Comparison of ENCODE assay signal across 11 cellular contexts in genomic region chr11:19394525-19395016, GRCh38.
A peak's percentile ranks its signal among the peaks of the same experiment; 100 is the strongest.
DNase-seq lines count a peak whose midpoint lies in the region; ATAC-seq and TF ChIP-seq lines count a peak whose summit lies in the region.
"Had no signal": no experiment of that assay in that cellular context is flagged by ENCODE, and none has a peak within 500 bp of the region (broad histone marks: within the 10 kb centered on the region; RNA-seq: fewer than 3 reads in every experiment).

No MANE protein-coding gene starts in this region.

- H3K4me1 ChIP-seq in IMR-90 (ENCODE audit: control insufficient read depth, insufficient read depth, low read length) (peaks cover 25% of the 10 kb centered on the region), smooth muscle cell (ENCODE audit: low read depth) (no peaks in the 10 kb centered on the region)

- no peak overlapping the region for H2AK9ac ChIP-seq in IMR-90 (replicated peaks; ENCODE audit: low read depth, low read length, poor library complexity)

- H3K79me1 ChIP-seq in IMR-90 (ENCODE audit: low read depth in 1 of 2, low read length in 2 of 2), result no peaks in the 10 kb centered on the region

- H2AK5ac ChIP-seq in IMR-90 (ENCODE audit: low read depth, low read length), result peak overlapping the region; percentile 16; the same call in 1 of the 2 replicates

- peak overlapping the region; percentile 52; the same call in 1 of the 2 replicates for H2BK20ac ChIP-seq in IMR-90 (ENCODE audit: low read depth, low read length)

- H4K5ac ChIP-seq in IMR-90 (ENCODE audit: low read depth, low read length), result no peak overlapping the region; the same call in 1 of the 2 replicates

- H3K23ac ChIP-seq in IMR-90 (ENCODE audit: low read depth, low read length), result peak overlapping the region; percentile 3; the same call in 1 of the 2 replicates

- H3K9ac ChIP-seq in IMR-90 (ENCODE audit: low read depth, low read length) (no peak overlapping the region), smooth muscle cell (ENCODE audit: low read depth) (no peak overlapping the region)

- CTCF ChIA-PET in IMR-90 (lab: Yijun Ruan, JAX), result no interaction called here

- WGBS in IMR-90 (ENCODE audit: extremely low coverage in 2 of 2, insufficient read length in 1 of 2), 2 experiments, result 100% methylated on average over 2 of the region's 5 CpGs; no CpG with 5 or more reads in 1 of the 2 experiments
- WGBS in smooth muscle cell (ENCODE audit: low lambda C conversion rate), result 65% methylated on average over 5 of the region's 5 CpGs

- peak overlapping the region; percentile 42; the same call in 1 of the 2 replicates for H3K18ac ChIP-seq in IMR-90 (ENCODE audit: low read depth, low read length)

- ATAC-seq in GM19043 (IDR thresholded peaks at IDR 0.05; ENCODE audit: low read depth, unreplicated experiment) (peak; percentile 40), HG02623 (IDR thresholded peaks at IDR 0.05; ENCODE audit: unreplicated experiment) (peak; percentile 82), IMR-90 (ENCODE audit: low read depth) (no peak), T-helper 17 cell (no peak)

- in situ Hi-C loops in IMR-90 (cut with MboI; ENCODE audit: low sequenced_read_pairs), result no loop called here

- H3K79me2 ChIP-seq in smooth muscle cell (ENCODE audit: low read depth), result no peaks in the 10 kb centered on the region

- no peak overlapping the region for H3K4me3 ChIP-seq in GM12865 (ENCODE audit: low read depth, low read length)
- no peak overlapping the region for H3K4me3 ChIP-seq in IMR-90 (ENCODE audit: insufficient read depth, low read depth, low read length)
- no peak overlapping the region for H3K4me3 ChIP-seq in smooth muscle cell

- H3K4me2 ChIP-seq in IMR-90 (ENCODE audit: low read depth, low read length), result no peak overlapping the region
- no peak overlapping the region for H3K4me2 ChIP-seq in smooth muscle cell

- BruUV-seq in IMR-90 (replicated peaks; lab: Mats Ljungman, UMichigan), result no TSS peak

- H4K20me1 ChIP-seq in IMR-90 (ENCODE audit: insufficient read depth, low read length) (no peaks in the 10 kb centered on the region), smooth muscle cell (ENCODE audit: low read depth) (no peaks in the 10 kb centered on the region)

- peak overlapping the region; percentile 45; the same call in 2 of the 3 replicates for H2BK15ac ChIP-seq in IMR-90 (ENCODE audit: low read depth, low read length)

- H4K91ac ChIP-seq in IMR-90 (ENCODE audit: insufficient read depth, low read depth, low read length), result peak overlapping the region; percentile 20; the same call in 1 of the 2 replicates

- peaks cover 23% of the 10 kb centered on the region for H3K9me1 ChIP-seq in IMR-90 (ENCODE audit: insufficient read depth, low read length)

- H3F3A ChIP-seq in smooth muscle cell (ENCODE audit: low read depth), result no peaks in the 10 kb centered on the region

- H3K36me3 Mint-ChIP-seq in T-helper 17 cell (ENCODE audit: low read depth), result no peaks in the 10 kb centered on the region

- no peaks in the 10 kb centered on the region for H3K27me3 ChIP-seq in IMR-90 (ENCODE audit: control insufficient read depth, insufficient read depth, low read length)
- H3K27me3 ChIP-seq in smooth muscle cell (ENCODE audit: low read depth), result peaks cover 8% of the 10 kb centered on the region

- H2BK5ac ChIP-seq in IMR-90 (ENCODE audit: low read depth, low read length, poor library complexity, severe bottlenecking), result no peak overlapping the region

- POLR2A ChIA-PET in IMR-90 (lab: Charles Lee; ENCODE audit: unreplicated experiment), result no interaction called here

- no peak overlapping the region for H3K4me3 Mint-ChIP-seq in T-helper 17 cell
- H3K4me3 Mint-ChIP-seq: CD4-positive, alpha-beta T cell had no signal

- H2BK120ac ChIP-seq in IMR-90 (ENCODE audit: low read depth, low read length), result peak overlapping the region; percentile 54

- H3K14ac ChIP-seq in IMR-90 (replicated peaks; ENCODE audit: low read depth, low read length), result peak overlapping the region; percentile 72

- H3K9me3 ChIP-seq in IMR-90 (ENCODE audit: control insufficient read depth, insufficient read depth, low read length) (peaks cover 3% of the 10 kb centered on the region; the same call in 1 of the 2 replicates), smooth muscle cell (replicated peaks; ENCODE audit: low read depth) (no peaks in the 10 kb centered on the region), T-helper 17 cell (ENCODE audit: control insufficient read depth, low read length, poor library complexity, severe bottlenecking) (no peaks in the 10 kb centered on the region)

- no peaks in the 10 kb centered on the region for H3K4me1 Mint-ChIP-seq in T-helper 17 cell

- no peak for TF ChIP-seq RAD21 in IMR-90 (IDR thresholded peaks at IDR 0.05; ENCODE audit: low read length)

- H2AFZ ChIP-seq in IMR-90 (replicated peaks; ENCODE audit: low read length, poor library complexity) (no peak overlapping the region), smooth muscle cell (ENCODE audit: low read depth) (no peak overlapping the region)

- H3K27ac Mint-ChIP-seq in T-helper 17 cell, result no peak overlapping the region
- H3K27ac Mint-ChIP-seq: CD4-positive, alpha-beta T cell had no signal

- dilution Hi-C loops in IMR-90 (cut with HindIII; ENCODE audit: low sequenced_read_pairs, unreplicated experiment), result no loop called here

- no peak for TF ChIP-seq POLR2A in IMR-90 (IDR thresholded peaks at IDR 0.05; ENCODE audit: low read depth, low read length)

- no peak overlapping the region for H3K27ac ChIP-seq in IMR-90 (ENCODE audit: insufficient read depth, low read length)
- no peak overlapping the region for H3K27ac ChIP-seq in smooth muscle cell (ENCODE audit: low read depth)

- H3K36me3 ChIP-seq in IMR-90 (ENCODE audit: control insufficient read depth, insufficient read depth, low read length) (no peaks in the 10 kb centered on the region), smooth muscle cell (ENCODE audit: low read depth) (no peaks in the 10 kb centered on the region)

- H3K56ac ChIP-seq in IMR-90 (ENCODE audit: extremely low read depth, insufficient read depth, low read length), result no peak overlapping the region

- H3K4ac ChIP-seq in IMR-90 (ENCODE audit: low read depth, low read length), result peak overlapping the region; percentile 7; the same call in 1 of the 2 replicates

- peaks cover 13% of the 10 kb centered on the region for H3K27me3 Mint-ChIP-seq in T-helper 17 cell

- peak overlapping the region in 1 of 2 experiments; percentile 10; a peak in 1 of 4 replicates for H4K8ac ChIP-seq in IMR-90 (ENCODE audit: low read depth in 2 of 2, low read length in 2 of 2)

- intact Hi-C loops in IMR-90 (cut with micrococcal nuclease), result no loop called here

- DNase-seq in GM12865 (ENCODE audit: low read depth) (peak; percentile 74), IMR-90 (no peak), T1000 (lab: John Stamatoyannopoulos, UW) (no peak), smooth muscle cell (lab: John Stamatoyannopoulos, UW; ENCODE audit: unreplicated experiment) (no peak), NCI-H226 (no peak), T-helper 17 cell (no peak)
- DNase-seq: activated CD8-positive, alpha-beta memory T cell treated with anti-CD3 and anti-CD28 coated beads, Interleukin-2, amount 50 U/mL, for 48 hours; CD4-positive, alpha-beta T cell; SW 1271 had no signal

- no peak for TF ChIP-seq CTCF in GM12865 (IDR thresholded peaks at IDR 0.05; ENCODE audit: insufficient read depth, low read depth, low read length, missing control alignments)
- no peak for TF ChIP-seq CTCF in IMR-90 (conservative IDR thresholded peaks at IDR 0.05; ENCODE audit: low read depth, low read length)
- no peak for TF ChIP-seq CTCF in smooth muscle cell (IDR thresholded peaks at IDR 0.05; ENCODE audit: borderline replicate concordance, insufficient read depth, poor library complexity, severe bottlenecking)

TF ChIP-seq in IMR-90, 13 proteins besides CTCF, POLR2A, EP300 and RAD21:
- no peak for TF ChIP-seq CHD1 (IDR thresholded peaks at IDR 0.05; ENCODE audit: low read depth, low read length)
- no peak for TF ChIP-seq USF2 (IDR thresholded peaks at IDR 0.05; ENCODE audit: low read depth, low read length)
- no peak for TF ChIP-seq RCOR1 (IDR thresholded peaks at IDR 0.05; ENCODE audit: insufficient replicate concordance, low read length)
- TF ChIP-seq MAFK (IDR thresholded peaks at IDR 0.05; ENCODE audit: low read depth, low read length), result no peak
- no peak for TF ChIP-seq BHLHE40 (IDR thresholded peaks at IDR 0.05; ENCODE audit: low read depth, low read length)
- no peak for TF ChIP-seq ELK1 (IDR thresholded peaks at IDR 0.05; ENCODE audit: borderline replicate concordance, low read depth, low read length)
- TF ChIP-seq RFX5 (IDR thresholded peaks at IDR 0.05; ENCODE audit: low read depth, low read length), result no peak
- TF ChIP-seq SMC3 (IDR thresholded peaks at IDR 0.05; ENCODE audit: low read depth, low read length), result no peak
- TF ChIP-seq CEBPB (IDR thresholded peaks at IDR 0.05; ENCODE audit: low read depth, low read length), result no peak
- no peak for TF ChIP-seq MXI1 (IDR thresholded peaks at IDR 0.05; ENCODE audit: borderline replicate concordance, low read depth, low read length)
- TF ChIP-seq MAZ (IDR thresholded peaks at IDR 0.05; ENCODE audit: borderline replicate concordance, low read depth, low read length), result no peak
- no peak for TF ChIP-seq FOS (IDR thresholded peaks at IDR 0.05; ENCODE audit: low read depth, low read length)
- no peak for TF ChIP-seq NFE2L2 (IDR thresholded peaks at IDR 0.05; ENCODE audit: low read depth, low read length)

Comparison
In these comparisons a context has a peak if more than half of its experiments do, and no peak if none do; other contexts are left out.
1. ATAC-seq: peak in GM19043 (single experiment) and HG02623 (single experiment); none in IMR-90 (single experiment) and T-helper 17 cell (single experiment).